Comparison of ENCODE assay signal across 1 cellular context in the genomic region with DNA sequence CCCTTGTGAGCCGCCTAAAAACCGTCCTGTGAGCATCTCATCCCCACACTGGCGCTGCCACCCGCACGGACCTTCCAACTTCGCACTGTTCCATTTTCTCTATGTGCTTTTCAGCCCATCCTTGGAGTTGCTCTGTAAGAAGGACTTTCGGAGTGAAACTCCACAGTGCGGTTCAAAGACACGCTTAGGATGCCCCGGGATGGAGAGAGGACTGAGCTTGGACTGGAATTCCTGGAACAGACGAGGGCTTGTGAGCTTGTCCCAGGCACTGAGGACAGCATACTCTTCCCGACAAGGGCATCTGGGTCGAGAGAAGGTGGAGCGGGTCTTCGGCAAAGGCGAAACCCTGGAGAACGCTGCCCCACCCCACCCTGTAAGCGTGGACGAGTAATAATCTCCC.
TF ChIP-seq lines count a peak whose summit lies in the region.

No MANE protein-coding gene starts in this region.

TF ChIP-seq in HepG2, 621 proteins besides CTCF, POLR2A, EP300 and RAD21:
- no peak for TF ChIP-seq ATF7 (IDR thresholded peaks at IDR 0.05)
- TF ChIP-seq ATF7 (CRISPR knock-in tag; IDR thresholded peaks at IDR 0.05): no peak
- TF ChIP-seq U2AF2 (IDR thresholded peaks at IDR 0.05; ENCODE audit: low read depth, low read length): 0 out of 2 replicates have a peak, but pooled peaks have one; percentile 43
